ENCODE assay signal across 1 cellular context in genomic region chr5:169651526-169651925, GRCh38.
TF ChIP-seq lines count a peak whose summit lies in the region.

No MANE protein-coding gene starts in this region.

TF ChIP-seq in SK-N-SH treated with all-trans-retinoic acid at 6 μM for 48 hours, 23 proteins besides CTCF, POLR2A, EP300 and RAD21 (continued from another document):
- TF ChIP-seq TSHZ2 (CRISPR knock-in tag; IDR thresholded peaks at IDR 0.05) (no peak), PPARA (CRISPR knock-in tag; IDR thresholded peaks at IDR 0.05; ENCODE audit: borderline replicate concordance) (no peak), ZNF70 (CRISPR knock-in tag; IDR thresholded peaks at IDR 0.05) (no peak), TCF4 (CRISPR knock-in tag; IDR thresholded peaks at IDR 0.05; ENCODE audit: borderline replicate concordance) (no peak), ESRRG (CRISPR knock-in tag; IDR thresholded peaks at IDR 0.05) (no peak), RARB (CRISPR knock-in tag; IDR thresholded peaks at IDR 0.05) (no peak), TOX (CRISPR knock-in tag; IDR thresholded peaks at IDR 0.05; ENCODE audit: borderline replicate concordance) (no peak), ZC3H10 (CRISPR knock-in tag; IDR thresholded peaks at IDR 0.05) (no peak)
